In the genomic region with DNA sequence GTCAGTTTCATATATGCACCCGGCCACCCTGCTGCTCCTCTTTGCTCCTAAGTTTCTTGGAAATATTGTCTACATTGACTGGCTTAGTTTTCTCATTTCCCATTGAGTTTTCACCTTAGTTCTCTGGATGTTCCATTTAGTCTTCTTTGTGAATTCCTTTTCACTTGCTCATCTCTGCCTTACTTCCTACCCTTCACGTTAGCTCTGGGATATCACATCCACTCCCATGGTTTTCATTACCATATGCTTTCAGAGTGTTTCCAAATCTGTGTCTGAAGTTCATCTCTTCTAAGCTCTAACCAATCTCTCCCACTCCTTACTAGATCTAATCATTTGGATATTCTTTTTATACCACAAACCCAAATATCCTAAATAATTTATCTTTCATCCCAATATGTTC, we compare ENCODE assay signal across 39 cellular contexts.
DNase-seq lines count a peak whose midpoint lies in the region; ATAC-seq and TF ChIP-seq lines count a peak whose summit lies in the region.
"Had no signal": no experiment of that assay in that cellular context is flagged by ENCODE, and none has a peak within 500 bp of the region (broad histone marks: within the 10 kb centered on the region; RNA-seq: fewer than 3 reads in every experiment).

No MANE protein-coding gene starts in this region.

- no peaks in the 10 kb centered on the region for H3K27me3 ChIP-seq in breast epithelium
- H3K27me3 ChIP-seq: gastroesophageal sphincter, Peyer's patch had no signal

- H3K36me3 ChIP-seq in breast epithelium: no peaks in the 10 kb centered on the region
- H3K36me3 ChIP-seq: gastroesophageal sphincter, HAP-1, Peyer's patch, WERI-Rb-1 had no signal

- peak overlapping the region; percentile 30 to 40 for H3K27ac ChIP-seq in breast epithelium
- H3K27ac ChIP-seq: gastroesophageal sphincter, Peyer's patch, WERI-Rb-1 had no signal

- H3K9me3 Mint-ChIP-seq in MCF 10A (ENCODE audit: unreplicated experiment): peaks cover 2% of the 10 kb centered on the region
- H3K9me3 Mint-ChIP-seq in stimulated activated memory B cell treated with anti-CD40 and anti-IgM and Interleukin-4, amounts not matched to agents 10 μg/mL and 1 μg/mL and 100 μg/mL, for 72 hours: peaks cover 4% of the 10 kb centered on the region
- H3K9me3 Mint-ChIP-seq: endodermal cell had no signal

- no peaks in the 10 kb centered on the region for H3K36me3 Mint-ChIP-seq in MCF 10A (ENCODE audit: insufficient read depth, unreplicated experiment)
- H3K36me3 Mint-ChIP-seq in stimulated activated memory B cell treated with anti-CD40 and anti-IgM and Interleukin-4, amounts not matched to agents 10 μg/mL and 1 μg/mL and 100 μg/mL, for 72 hours: no peaks in the 10 kb centered on the region

- intact Hi-C loops in breast epithelium (cut with DNase I; ENCODE audit: low total_unique reads): no loop called here
- intact Hi-C loops in MCF 10A (cut with micrococcal nuclease): no loop called here

- H3K4me3 Mint-ChIP-seq in MCF 10A (ENCODE audit: unreplicated experiment): no peak overlapping the region
- no peak overlapping the region for H3K4me3 Mint-ChIP-seq in stimulated activated memory B cell treated with anti-CD40 and anti-IgM and Interleukin-4, amounts not matched to agents 10 μg/mL and 1 μg/mL and 100 μg/mL, for 72 hours
- H3K4me3 Mint-ChIP-seq: CD4-positive, CD25-positive, alpha-beta regulatory T cell; dendritic cell treated with granulocyte-macrophage colony-stimulating factor and Interleukin-4, amounts not matched to agents 40 ng/mL and 50 ng/mL, for 4 days; endodermal cell; nephron progenitor cell had no signal

- CTCF ChIA-PET in MCF 10A (lab: Yijun Ruan, JAX): interaction anchor here (1.3 to 3.0 kb wide), 2 partner anchors 17 to 411 kb away, joined by 6 to 8 read pairs; no protein-coding TSS in a partner anchor

- TF ChIP-seq CTCF in breast epithelium (IDR thresholded peaks at IDR 0.05): no peak
- no peak for TF ChIP-seq CTCF in MCF 10A (IDR thresholded peaks at IDR 0.05; ENCODE audit: unreplicated experiment)
- no peak for TF ChIP-seq CTCF in choroid plexus epithelial cell (conservative IDR thresholded peaks at IDR 0.05; ENCODE audit: low read depth, low read length)

- no TSS peak for BruUV-seq in MCF 10A (replicated peaks; lab: Mats Ljungman, UMichigan)

- H3K4me3 ChIP-seq in breast epithelium: no peak overlapping the region
- H3K4me3 ChIP-seq in choroid plexus epithelial cell (ENCODE audit: low read depth, low read length): no peak overlapping the region
- H3K4me3 ChIP-seq: gastroesophageal sphincter, HAP-1, lung, Peyer's patch had no signal

- POLR2A ChIA-PET in MCF 10A (lab: Yijun Ruan, JAX): interaction anchor here (0.8 to 1.4 kb wide), 4 partner anchors 15 to 275 kb away, joined by 3 to 4 read pairs (median 3); no protein-coding TSS in a partner anchor

- peaks cover 0 to 26% of the 10 kb centered on the region in 2 donors for H3K4me1 ChIP-seq in breast epithelium
- H3K4me1 ChIP-seq: Peyer's patch had no signal

- H3K4me1 Mint-ChIP-seq in MCF 10A (ENCODE audit: insufficient read depth, unreplicated experiment): peaks cover 13% of the 10 kb centered on the region
- peaks cover 6% of the 10 kb centered on the region for H3K4me1 Mint-ChIP-seq in stimulated activated memory B cell treated with anti-CD40 and anti-IgM and Interleukin-4, amounts not matched to agents 10 μg/mL and 1 μg/mL and 100 μg/mL, for 72 hours
- H3K4me1 Mint-ChIP-seq: endodermal cell had no signal

- no peaks in the 10 kb centered on the region for H3K9me3 ChIP-seq in breast epithelium
- H3K9me3 ChIP-seq: gastroesophageal sphincter, HAP-1, Peyer's patch had no signal

- H3K27me3 Mint-ChIP-seq in MCF 10A (ENCODE audit: insufficient read depth, unreplicated experiment): no peaks in the 10 kb centered on the region
- H3K27me3 Mint-ChIP-seq in stimulated activated memory B cell treated with anti-CD40 and anti-IgM and Interleukin-4, amounts not matched to agents 10 μg/mL and 1 μg/mL and 100 μg/mL, for 72 hours: no peaks in the 10 kb centered on the region
- H3K27me3 Mint-ChIP-seq: CD4-positive, CD25-positive, alpha-beta regulatory T cell had no signal

- no peak for ATAC-seq in HG02678 (IDR thresholded peaks at IDR 0.05; ENCODE audit: unreplicated experiment)
- no peak for ATAC-seq in stimulated activated memory B cell treated with anti-CD40 and anti-IgM and Interleukin-4, amounts not matched to agents 10 μg/mL and 1 μg/mL and 100 μg/mL, for 72 hours
- ATAC-seq: esophagus mucosa, gastroesophageal sphincter had no signal

- H3K27ac Mint-ChIP-seq in MCF 10A (ENCODE audit: low read depth, unreplicated experiment): no peak overlapping the region
- H3K27ac Mint-ChIP-seq in stimulated activated memory B cell treated with anti-CD40 and anti-IgM and Interleukin-4, amounts not matched to agents 10 μg/mL and 1 μg/mL and 100 μg/mL, for 72 hours: no peak overlapping the region
- H3K27ac Mint-ChIP-seq: activated naive CD4-positive, alpha-beta T cell treated with anti-CD3 and anti-CD28 coated beads, Interleukin-2, amount 50 U/mL, for 72 hours; CD4-positive, CD25-positive, alpha-beta regulatory T cell; dendritic cell treated with granulocyte-macrophage colony-stimulating factor and Interleukin-4, amounts not matched to agents 40 ng/mL and 50 ng/mL, for 4 days; endodermal cell; nephron progenitor cell had no signal

- no peak for TF ChIP-seq POLR2A in breast epithelium (IDR thresholded peaks at IDR 0.05)

- DNase-seq in breast epithelium (ENCODE audit: low spot score in 2 of 2) (no peak), MCF 10A (ENCODE audit: unreplicated experiment) (no peak), choroid plexus epithelial cell (ENCODE audit: low read depth) (peak; percentile 21), kidney tubule cell (ENCODE audit: low spot score) (peak; percentile 15), NCI-H1417 (lab: John Stamatoyannopoulos, UW) (no peak), NCI-H1436 treated with DMSO at 0.1 percent for 48 hours (lab: John Stamatoyannopoulos, UW) (no peak)
- DNase-seq: 8988T; activated CD4-positive, alpha-beta T cell treated with anti-CD3 and anti-CD28 coated beads for 48 hours; activated CD8-positive, alpha-beta memory T cell treated with anti-CD3 and anti-CD28 coated beads for 24 hours; activated effector memory CD4-positive, alpha-beta T cell treated with Interleukin-2 at 50 U/mL for 16 hours; activated T-cell treated with anti-CD3 and anti-CD28 coated beads for 4 hours; Calu3; caudate nucleus; CD4-positive, CD25-positive, alpha-beta regulatory T cell; DND-41; endodermal cell; Kasumi-1; left cardiac atrium; NCI-H1436; NCI-H2081 treated with DMSO at 0.1 percent for 48 hours; NCI-H2227 treated with DMSO at 0.1 percent for 48 hours; NCI-H774; nephron progenitor cell; Peyer's patch; SIG-M5; stimulated activated CD4-positive, alpha-beta T cell treated with anti-CD3 and anti-CD28 coated beads, Interleukin-15, amount 100 ng/mL, for 24 hours; stimulated activated CD4-positive, alpha-beta T cell treated with anti-CD3 and anti-CD28 coated beads, Interleukin-4, amount 100 ng/mL, for 4 hours; substantia nigra; SW 1271; T-helper 9 cell; WERI-Rb-1 had no signal

Comparison
In these comparisons a context has a peak if more than half of its experiments do, and no peak if none do; other contexts are left out.
1. DNase-seq: peak in choroid plexus epithelial cell (single experiment) and kidney tubule cell (single experiment); none in breast epithelium (0 of 2), MCF 10A (single experiment), NCI-H1417 (0 of 3) and NCI-H1436 treated with DMSO at 0.1 percent for 48 hours (single experiment).